Comparison of ENCODE assay signal across 9 cellular contexts in the genomic region with DNA sequence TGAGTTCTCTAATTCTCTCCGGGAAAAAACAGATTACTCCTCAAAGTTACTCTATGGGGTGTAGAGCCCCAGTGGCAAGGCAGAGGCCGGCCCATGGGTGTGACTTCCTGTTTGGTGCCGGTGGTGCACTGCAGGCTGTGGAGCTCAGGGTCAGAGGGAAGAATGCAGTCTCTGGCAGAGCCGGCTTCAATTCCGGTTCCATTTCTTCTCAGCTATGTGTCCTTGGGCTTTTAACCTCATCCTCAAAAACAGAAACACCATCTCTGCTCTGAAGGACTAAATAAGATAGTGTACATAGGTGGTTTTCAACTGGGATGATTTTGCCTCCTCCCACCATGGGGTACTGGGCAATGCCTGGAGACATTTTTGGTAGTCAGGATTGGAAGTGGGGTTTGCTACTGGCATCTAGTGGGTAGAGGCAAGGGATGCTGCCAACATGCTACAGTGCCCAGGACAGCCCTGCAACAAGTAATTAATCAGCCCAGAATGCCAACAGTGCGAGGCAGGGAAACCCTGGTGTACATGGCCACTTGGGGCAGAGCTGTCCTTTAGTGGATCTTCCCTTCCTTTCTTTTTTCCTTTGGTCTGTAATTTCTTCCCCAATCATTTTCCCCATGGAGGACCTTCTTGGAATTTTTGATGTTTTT.
DNase-seq lines count a peak whose midpoint lies in the region; ATAC-seq, FAIRE-seq and TF ChIP-seq lines count a peak whose summit lies in the region.
"Had no signal": no experiment of that assay in that cellular context is flagged by ENCODE, and none has a peak within 500 bp of the region (broad histone marks: within the 10 kb centered on the region; RNA-seq: fewer than 3 reads in every experiment).

No MANE protein-coding gene starts in this region.

- H3K4me1 Mint-ChIP-seq in natural killer cell: peaks cover 0 to 4% of the 10 kb centered on the region in 2 donors

- H3K27me3 Mint-ChIP-seq in natural killer cell (ENCODE audit: low read depth in 2 of 2): peaks cover 0 to 12% of the 10 kb centered on the region in 2 donors

- peak; percentile 80 for ATAC-seq in GM18867 (IDR thresholded peaks at IDR 0.05; ENCODE audit: unreplicated experiment)
- ATAC-seq in HG03103 (IDR thresholded peaks at IDR 0.05; ENCODE audit: low read depth, unreplicated experiment): peak; percentile 72
- peak; percentile 77 to 95 (median 82) for ATAC-seq in natural killer cell
- no peak for ATAC-seq in HG03097 (IDR thresholded peaks at IDR 0.05; ENCODE audit: low FRiP score, unreplicated experiment)

- FAIRE-seq in H54 (lab: Jason Lieb, UNC): no peak
- FAIRE-seq: RCC 7860 had no signal

- H3K27ac Mint-ChIP-seq in natural killer cell: no peak overlapping the region

- TF ChIP-seq POLR2A in H54 (IDR thresholded peaks at IDR 0.05; ENCODE audit: low read depth, low read length): no peak

- no peaks in the 10 kb centered on the region for H3K9me3 Mint-ChIP-seq in natural killer cell

- H3K4me3 Mint-ChIP-seq in natural killer cell: peak overlapping the region; percentile 61

- no peaks in the 10 kb centered on the region for H3K36me3 Mint-ChIP-seq in natural killer cell

- no peak for TF ChIP-seq CTCF in natural killer cell (IDR thresholded peaks at IDR 0.05)

- DNase-seq in activated T-helper 9 cell treated with anti-CD3 and anti-CD28 coated beads, Interleukin-2, amount 50 U/mL, for 16 hours (ENCODE audit: low read depth): peak; percentile 5
- DNase-seq in natural killer cell: no peak
- no peak for DNase-seq in SHP77 (lab: John Stamatoyannopoulos, UW)
- DNase-seq in middle frontal gyrus (ENCODE audit: extremely low spot score, low spot score): no peak
- DNase-seq in H54 (ENCODE audit: insufficient read length, low spot score): no peak

- intact Hi-C loops in natural killer cell (cut with micrococcal nuclease): no loop called here
